ENCODE assay signal across 1 cellular context in genomic region chr17:44912763-44913544, GRCh38.
TF ChIP-seq lines count a peak whose summit lies in the region.

No MANE protein-coding gene starts in this region.

TF ChIP-seq in HepG2, 621 proteins besides CTCF, POLR2A, EP300 and RAD21 (continues in another document):
- TF ChIP-seq ZMYM3 (CRISPR knock-in tag; IDR thresholded peaks at IDR 0.05) (peak; percentile 51; the same call in 1 of the 2 replicates), ZFP90 (CRISPR knock-in tag; IDR thresholded peaks at IDR 0.05; ENCODE audit: borderline replicate concordance) (no peak), CEBPB (IDR thresholded peaks at IDR 0.05; ENCODE audit: borderline replicate concordance, low read depth, low read length) (0 out of 2 replicates have a peak, but pooled peaks have one; percentile 8), AFF4 (CRISPR knock-in tag; IDR thresholded peaks at IDR 0.05) (no peak), BRF2 (CRISPR knock-in tag; IDR thresholded peaks at IDR 0.05) (no peak), ZBTB44 (CRISPR knock-in tag; IDR thresholded peaks at IDR 0.05) (no peak), ZNF790 (CRISPR knock-in tag; IDR thresholded peaks at IDR 0.05; ENCODE audit: borderline replicate concordance) (no peak), CHD4 (IDR thresholded peaks at IDR 0.05; ENCODE audit: borderline replicate concordance, low read length) (no peak), ZNF782 (CRISPR knock-in tag; IDR thresholded peaks at IDR 0.05; ENCODE audit: borderline replicate concordance) (no peak), ZNF768 (CRISPR knock-in tag; IDR thresholded peaks at IDR 0.05) (peak; percentile 76; the same call in 1 of the 2 replicates), CCAR2 (optimal IDR thresholded peaks at IDR 0.05; ENCODE audit: low read depth, low read length) (no peak), SMAD3 (CRISPR knock-in tag; IDR thresholded peaks at IDR 0.05) (no peak), ZNF274 (CRISPR knock-in tag; IDR thresholded peaks at IDR 0.05) (no peak), MED8 (CRISPR knock-in tag; IDR thresholded peaks at IDR 0.05; ENCODE audit: insufficient replicate concordance) (no peak), SMYD3 (CRISPR knock-in tag; IDR thresholded peaks at IDR 0.05) (no peak), ZNF550 (CRISPR knock-in tag; IDR thresholded peaks at IDR 0.05; ENCODE audit: borderline replicate concordance) (no peak), ARNTL (CRISPR knock-in tag; IDR thresholded peaks at IDR 0.05) (no peak), ZNF687 (CRISPR knock-in tag; IDR thresholded peaks at IDR 0.05) (peak; percentile 39), FOXK2 (IDR thresholded peaks at IDR 0.05) (no peak), HMGXB4 (CRISPR knock-in tag; IDR thresholded peaks at IDR 0.05; ENCODE audit: borderline replicate concordance in 1 of 2, low read depth in 1 of 2) (no peak), ZFP36 (IDR thresholded peaks at IDR 0.05; ENCODE audit: borderline replicate concordance, low read depth, low read length, partially characterized antibody) (peak; percentile 31), RFXAP (CRISPR knock-in tag; IDR thresholded peaks at IDR 0.05; ENCODE audit: borderline replicate concordance) (no peak), ZBTB40 (IDR thresholded peaks at IDR 0.05) (no peak), ZBTB40 (CRISPR knock-in tag; IDR thresholded peaks at IDR 0.05) (no peak), IKZF1 (IDR thresholded peaks at IDR 0.05) (no peak), THAP8 (CRISPR knock-in tag; IDR thresholded peaks at IDR 0.05; ENCODE audit: borderline replicate concordance) (no peak), REST (IDR thresholded peaks at IDR 0.05; ENCODE audit: borderline replicate concordance in 1 of 2, low read depth in 1 of 2, low read length in 2 of 2) (no peak)
